ENCODE assay signal across 8 cellular contexts in the genomic region with DNA sequence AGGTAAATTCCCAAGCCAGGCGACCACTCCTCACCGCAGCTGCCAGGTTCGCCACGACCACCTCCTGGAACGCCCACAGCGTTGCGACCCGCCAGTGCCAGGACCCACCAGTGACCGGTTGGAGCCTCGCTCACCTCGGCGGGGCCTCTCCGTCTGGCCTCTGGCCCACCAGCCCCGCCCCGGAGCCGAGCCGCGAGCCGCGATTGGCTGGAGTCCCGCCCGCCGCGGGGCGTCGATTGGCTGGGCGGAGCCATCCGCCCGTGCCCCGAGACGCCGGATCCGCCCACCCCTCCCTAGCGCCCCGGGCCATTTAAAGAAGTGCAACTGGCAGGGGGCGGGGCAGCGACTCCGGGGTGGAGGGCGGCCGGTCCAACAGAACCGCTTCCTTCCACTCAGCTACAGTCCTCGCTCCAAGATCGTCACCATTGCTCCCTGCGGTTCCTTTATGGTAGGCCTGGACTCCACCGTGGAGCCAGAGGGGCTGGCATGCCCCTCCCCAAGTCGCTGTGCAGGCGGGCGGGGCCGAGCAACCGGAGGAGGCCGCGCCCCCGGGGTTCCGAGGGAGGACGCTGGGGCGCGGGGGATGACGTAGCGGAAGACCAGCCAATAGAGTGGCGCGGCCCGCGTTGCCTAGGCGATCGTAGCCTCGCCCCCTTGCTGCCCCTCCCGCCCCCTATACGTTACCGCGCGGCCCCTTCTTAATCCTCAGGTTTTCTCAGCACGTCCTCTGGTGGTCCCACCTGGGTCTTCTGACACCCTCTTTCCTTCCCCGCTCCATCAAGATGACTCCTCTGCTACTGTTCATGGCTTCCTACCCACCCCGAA. TPM values are rescaled to one million over a fixed set of nuclear protein-coding genes. Genes with fewer than 3 reads are reported as not detected.
DNase-seq lines count a peak whose midpoint lies in the region; ATAC-seq and TF ChIP-seq lines count a peak whose summit lies in the region.

A gene with protein sequence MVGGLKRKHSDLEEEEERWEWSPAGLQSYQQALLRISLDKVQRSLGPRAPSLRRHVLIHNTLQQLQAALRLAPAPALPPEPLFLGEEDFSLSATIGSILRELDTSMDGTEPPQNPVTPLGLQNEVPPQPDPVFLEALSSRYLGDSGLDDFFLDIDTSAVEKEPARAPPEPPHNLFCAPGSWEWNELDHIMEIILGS (minus strand): TSS at position 155 of the 825 bp plus-strand sequence. CDS start 2,255 bp downstream, outside the sequence.

- DNase-seq in AG09319 (ENCODE audit: extremely low read depth, low read depth), result peak; percentile 87
- DNase-seq in NCI-H226, result peak; percentile 85
- peak; percentile 97 for DNase-seq in WTC11 (ENCODE audit: low spot score)
- peak; percentile 95 to 97 for DNase-seq in cardiac fibroblast (ENCODE audit: low read depth in 2 of 2)
- DNase-seq in iris pigment epithelial cell (ENCODE audit: low read depth), result peak; percentile 94
- peak; percentile 95 for DNase-seq in stimulated activated CD4-positive, alpha-beta T cell treated with anti-CD3 and anti-CD28 coated beads, Interleukin-12 subunit alpha, Interleukin-12 subunit beta, amount 100 ng/mL, for 4 hours

- peak within 1 kb of the TSS; percentile 94 for H3K4me3 Mint-ChIP-seq in WTC11

- TF ChIP-seq POLR2A in GM18951 (IDR thresholded peaks at IDR 0.05; ENCODE audit: extremely low read depth, insufficient read depth, insufficient read length), result peak; percentile 92

- CTCF ChIA-PET in WTC11 (lab: Charles Lee), result interaction anchor here (0.5 to 2.5 kb wide), 10 partner anchors 11 to 442 kb away, joined by 3 to 46 read pairs (median 6); a partner anchor contains a TSS

- H3K4me3 ChIP-seq in cardiac fibroblast (replicated peaks in 1 of 2; ENCODE audit: low read depth in 2 of 2, low read length in 2 of 2), result peak within 1 kb of the TSS; percentile 68 to 97

- POLR2A ChIA-PET in WTC11 (lab: Charles Lee), result interaction anchor here (0.5 to 3.9 kb wide), 5 partner anchors 18 to 44 kb away, joined by 3 to 32 read pairs (median 6); a partner anchor contains a TSS

- H3K9me3 Mint-ChIP-seq in WTC11, result no peaks in the 10 kb centered on the region

- ATAC-seq in HG03175 (IDR thresholded peaks at IDR 0.05; ENCODE audit: unreplicated experiment), result peak; percentile 72
- peak; percentile 68 for ATAC-seq in WTC11

- H3K27me3 Mint-ChIP-seq in WTC11 (ENCODE audit: low read depth), result no peaks in the 10 kb centered on the region

- TF ChIP-seq CTCF in AG09319 (IDR thresholded peaks at IDR 0.05; ENCODE audit: low read depth, low read length), result peak; percentile 27
- no peak for TF ChIP-seq CTCF in WTC11 (IDR thresholded peaks at IDR 0.05)
- peak; percentile 9 for TF ChIP-seq CTCF in cardiac fibroblast (IDR thresholded peaks at IDR 0.05; ENCODE audit: low read depth, low read length)

- in situ Hi-C loops in GM18951 (cut with MboI; ENCODE audit: low sequenced_read_pairs, unreplicated experiment), result no loop called here

- H3K36me3 Mint-ChIP-seq in WTC11, result peaks cover 20% of the 10 kb centered on the region

- peaks cover 27% of the 10 kb centered on the region for H3K4me1 Mint-ChIP-seq in WTC11

- peak within 1 kb of the TSS; percentile 99 for H3K27ac Mint-ChIP-seq in WTC11

TF ChIP-seq in WTC11, 78 proteins besides CTCF, POLR2A, EP300 and RAD21 (continues in another document):
- TF ChIP-seq NFE2L1 (CRISPR knock-in tag; IDR thresholded peaks at IDR 0.05) (0 out of 2 replicates have a peak, but pooled peaks have one; percentile 11), SP1 (CRISPR knock-in tag; conservative IDR thresholded peaks at IDR 0.05) (peak; percentile 70; the same call in 1 of the 2 replicates), ETV6 (CRISPR knock-in tag; IDR thresholded peaks at IDR 0.05) (0 out of 2 replicates have a peak, but pooled peaks have one; percentile 24), ZNF219 (CRISPR knock-in tag; IDR thresholded peaks at IDR 0.05; ENCODE audit: borderline replicate concordance) (no peak), ZNF121 (CRISPR knock-in tag; IDR thresholded peaks at IDR 0.05) (no peak), ZNF138 (CRISPR knock-in tag; conservative IDR thresholded peaks at IDR 0.05) (no peak), NFYB (CRISPR knock-in tag; conservative IDR thresholded peaks at IDR 0.05; ENCODE audit: low read depth) (peak; percentile 75), FOXK1 (CRISPR knock-in tag; IDR thresholded peaks at IDR 0.05) (peak; percentile 49; the same call in 1 of the 2 replicates), MYBL2 (CRISPR knock-in tag; IDR thresholded peaks at IDR 0.05) (peak; percentile 87; the same call in 1 of the 2 replicates), GTF2I (CRISPR knock-in tag; conservative IDR thresholded peaks at IDR 0.05) (no peak)
- TF ChIP-seq, protein P1, sequence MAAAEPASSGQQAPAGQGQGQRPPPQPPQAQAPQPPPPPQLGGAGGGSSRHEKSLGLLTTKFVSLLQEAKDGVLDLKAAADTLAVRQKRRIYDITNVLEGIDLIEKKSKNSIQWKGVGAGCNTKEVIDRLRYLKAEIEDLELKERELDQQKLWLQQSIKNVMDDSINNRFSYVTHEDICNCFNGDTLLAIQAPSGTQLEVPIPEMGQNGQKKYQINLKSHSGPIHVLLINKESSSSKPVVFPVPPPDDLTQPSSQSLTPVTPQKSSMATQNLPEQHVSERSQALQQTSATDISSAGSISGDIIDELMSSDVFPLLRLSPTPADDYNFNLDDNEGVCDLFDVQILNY (CRISPR knock-in tag; IDR thresholded peaks at IDR 0.05), result 0 out of 2 replicates have a peak, but pooled peaks have one; percentile 59
- TF ChIP-seq, protein P2, sequence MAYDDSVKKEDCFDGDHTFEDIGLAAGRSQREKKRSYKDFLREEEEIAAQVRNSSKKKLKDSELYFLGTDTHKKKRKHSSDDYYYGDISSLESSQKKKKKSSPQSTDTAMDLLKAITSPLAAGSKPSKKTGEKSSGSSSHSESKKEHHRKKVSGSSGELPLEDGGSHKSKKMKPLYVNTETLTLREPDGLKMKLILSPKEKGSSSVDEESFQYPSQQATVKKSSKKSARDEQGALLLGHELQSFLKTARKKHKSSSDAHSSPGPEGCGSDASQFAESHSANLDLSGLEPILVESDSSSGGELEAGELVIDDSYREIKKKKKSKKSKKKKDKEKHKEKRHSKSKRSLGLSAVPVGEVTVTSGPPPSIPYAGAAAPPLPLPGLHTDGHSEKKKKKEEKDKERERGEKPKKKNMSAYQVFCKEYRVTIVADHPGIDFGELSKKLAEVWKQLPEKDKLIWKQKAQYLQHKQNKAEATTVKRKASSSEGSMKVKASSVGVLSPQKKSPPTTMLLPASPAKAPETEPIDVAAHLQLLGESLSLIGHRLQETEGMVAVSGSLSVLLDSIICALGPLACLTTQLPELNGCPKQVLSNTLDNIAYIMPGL (CRISPR knock-in tag; IDR thresholded peaks at IDR 0.05), result peak; percentile 10; the same call in 1 of the 2 replicates
- TF ChIP-seq, protein P3, sequence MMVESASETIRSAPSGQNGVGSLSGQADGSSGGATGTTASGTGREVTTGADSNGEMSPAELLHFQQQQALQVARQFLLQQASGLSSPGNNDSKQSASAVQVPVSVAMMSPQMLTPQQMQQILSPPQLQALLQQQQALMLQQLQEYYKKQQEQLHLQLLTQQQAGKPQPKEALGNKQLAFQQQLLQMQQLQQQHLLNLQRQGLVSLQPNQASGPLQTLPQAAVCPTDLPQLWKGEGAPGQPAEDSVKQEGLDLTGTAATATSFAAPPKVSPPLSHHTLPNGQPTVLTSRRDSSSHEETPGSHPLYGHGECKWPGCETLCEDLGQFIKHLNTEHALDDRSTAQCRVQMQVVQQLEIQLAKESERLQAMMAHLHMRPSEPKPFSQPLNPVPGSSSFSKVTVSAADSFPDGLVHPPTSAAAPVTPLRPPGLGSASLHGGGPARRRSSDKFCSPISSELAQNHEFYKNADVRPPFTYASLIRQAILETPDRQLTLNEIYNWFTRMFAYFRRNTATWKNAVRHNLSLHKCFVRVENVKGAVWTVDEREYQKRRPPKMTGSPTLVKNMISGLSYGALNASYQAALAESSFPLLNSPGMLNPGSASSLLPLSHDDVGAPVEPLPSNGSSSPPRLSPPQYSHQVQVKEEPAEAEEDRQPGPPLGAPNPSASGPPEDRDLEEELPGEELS (CRISPR knock-in tag; IDR thresholded peaks at IDR 0.05), result peak; percentile 24; the same call in 1 of the 2 replicates
- TF ChIP-seq, protein P4, sequence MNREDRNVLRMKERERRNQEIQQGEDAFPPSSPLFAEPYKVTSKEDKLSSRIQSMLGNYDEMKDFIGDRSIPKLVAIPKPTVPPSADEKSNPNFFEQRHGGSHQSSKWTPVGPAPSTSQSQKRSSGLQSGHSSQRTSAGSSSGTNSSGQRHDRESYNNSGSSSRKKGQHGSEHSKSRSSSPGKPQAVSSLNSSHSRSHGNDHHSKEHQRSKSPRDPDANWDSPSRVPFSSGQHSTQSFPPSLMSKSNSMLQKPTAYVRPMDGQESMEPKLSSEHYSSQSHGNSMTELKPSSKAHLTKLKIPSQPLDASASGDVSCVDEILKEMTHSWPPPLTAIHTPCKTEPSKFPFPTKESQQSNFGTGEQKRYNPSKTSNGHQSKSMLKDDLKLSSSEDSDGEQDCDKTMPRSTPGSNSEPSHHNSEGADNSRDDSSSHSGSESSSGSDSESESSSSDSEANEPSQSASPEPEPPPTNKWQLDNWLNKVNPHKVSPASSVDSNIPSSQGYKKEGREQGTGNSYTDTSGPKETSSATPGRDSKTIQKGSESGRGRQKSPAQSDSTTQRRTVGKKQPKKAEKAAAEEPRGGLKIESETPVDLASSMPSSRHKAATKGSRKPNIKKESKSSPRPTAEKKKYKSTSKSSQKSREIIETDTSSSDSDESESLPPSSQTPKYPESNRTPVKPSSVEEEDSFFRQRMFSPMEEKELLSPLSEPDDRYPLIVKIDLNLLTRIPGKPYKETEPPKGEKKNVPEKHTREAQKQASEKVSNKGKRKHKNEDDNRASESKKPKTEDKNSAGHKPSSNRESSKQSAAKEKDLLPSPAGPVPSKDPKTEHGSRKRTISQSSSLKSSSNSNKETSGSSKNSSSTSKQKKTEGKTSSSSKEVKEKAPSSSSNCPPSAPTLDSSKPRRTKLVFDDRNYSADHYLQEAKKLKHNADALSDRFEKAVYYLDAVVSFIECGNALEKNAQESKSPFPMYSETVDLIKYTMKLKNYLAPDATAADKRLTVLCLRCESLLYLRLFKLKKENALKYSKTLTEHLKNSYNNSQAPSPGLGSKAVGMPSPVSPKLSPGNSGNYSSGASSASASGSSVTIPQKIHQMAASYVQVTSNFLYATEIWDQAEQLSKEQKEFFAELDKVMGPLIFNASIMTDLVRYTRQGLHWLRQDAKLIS (CRISPR knock-in tag; IDR thresholded peaks at IDR 0.05; ENCODE audit: borderline replicate concordance), result no peak
- TF ChIP-seq, protein P5, sequence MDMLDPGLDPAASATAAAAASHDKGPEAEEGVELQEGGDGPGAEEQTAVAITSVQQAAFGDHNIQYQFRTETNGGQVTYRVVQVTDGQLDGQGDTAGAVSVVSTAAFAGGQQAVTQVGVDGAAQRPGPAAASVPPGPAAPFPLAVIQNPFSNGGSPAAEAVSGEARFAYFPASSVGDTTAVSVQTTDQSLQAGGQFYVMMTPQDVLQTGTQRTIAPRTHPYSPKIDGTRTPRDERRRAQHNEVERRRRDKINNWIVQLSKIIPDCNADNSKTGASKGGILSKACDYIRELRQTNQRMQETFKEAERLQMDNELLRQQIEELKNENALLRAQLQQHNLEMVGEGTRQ (CRISPR knock-in tag; IDR thresholded peaks at IDR 0.05), result peak; percentile 45

RNA-seq across cellular contexts. Expression of the gene that starts here (rescaled TPM):
- total RNA-seq in WTC11 (2021), result 31.9 to 34.6 TPM (median 33.6 TPM) in 3 replicates

Comparison
In these comparisons a context has a peak if more than half of its experiments do, and no peak if none do; other contexts are left out.
1. Peak in every context shown above with its lines: DNase-seq, ATAC-seq and H3K4me3 ChIP-seq.